ENCODE assay signal across 1 cellular context in the genomic region with DNA sequence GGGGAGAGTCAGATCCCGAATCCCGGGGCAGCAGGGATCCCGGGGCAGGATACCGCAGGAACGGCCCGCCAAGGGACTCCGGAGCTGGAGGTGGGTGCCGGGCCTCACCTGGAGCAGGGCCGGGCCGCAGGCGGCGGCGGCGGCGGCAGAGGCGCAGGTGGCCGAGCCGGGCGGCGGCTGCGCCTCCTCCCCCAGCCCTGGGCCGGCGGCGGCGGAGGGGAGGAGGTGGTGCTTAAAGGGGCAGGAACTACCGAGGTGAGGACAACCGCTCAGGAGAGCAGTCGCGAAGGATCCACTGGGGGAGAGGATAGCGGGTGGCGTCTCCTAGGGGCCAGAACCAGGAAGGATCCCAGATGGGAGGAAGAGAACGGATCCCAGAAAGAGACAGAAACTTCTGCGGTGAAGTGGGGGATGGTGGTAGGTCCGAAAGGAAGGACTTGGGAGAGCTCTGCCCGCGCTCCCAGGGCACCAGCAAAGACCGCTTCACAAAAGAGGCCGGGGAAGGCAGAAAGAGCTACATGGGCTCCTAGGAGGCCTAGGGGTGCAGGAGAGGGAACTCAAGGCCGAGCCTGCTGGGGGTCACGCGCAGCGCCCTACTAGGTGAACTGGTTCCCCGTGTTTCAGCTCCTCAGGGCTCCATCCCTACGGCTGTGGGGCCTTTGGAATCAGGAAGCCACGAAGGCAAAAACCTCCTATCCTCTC.
A peak's percentile ranks its signal among the peaks of the same experiment; 100 is the strongest.
TF ChIP-seq lines count a peak whose summit lies in the region.

No MANE protein-coding gene starts in this region.

TF ChIP-seq in K562, 482 proteins besides CTCF, POLR2A, EP300 and RAD21 (continued from another document and continues in another):
- TF ChIP-seq, protein P1, sequence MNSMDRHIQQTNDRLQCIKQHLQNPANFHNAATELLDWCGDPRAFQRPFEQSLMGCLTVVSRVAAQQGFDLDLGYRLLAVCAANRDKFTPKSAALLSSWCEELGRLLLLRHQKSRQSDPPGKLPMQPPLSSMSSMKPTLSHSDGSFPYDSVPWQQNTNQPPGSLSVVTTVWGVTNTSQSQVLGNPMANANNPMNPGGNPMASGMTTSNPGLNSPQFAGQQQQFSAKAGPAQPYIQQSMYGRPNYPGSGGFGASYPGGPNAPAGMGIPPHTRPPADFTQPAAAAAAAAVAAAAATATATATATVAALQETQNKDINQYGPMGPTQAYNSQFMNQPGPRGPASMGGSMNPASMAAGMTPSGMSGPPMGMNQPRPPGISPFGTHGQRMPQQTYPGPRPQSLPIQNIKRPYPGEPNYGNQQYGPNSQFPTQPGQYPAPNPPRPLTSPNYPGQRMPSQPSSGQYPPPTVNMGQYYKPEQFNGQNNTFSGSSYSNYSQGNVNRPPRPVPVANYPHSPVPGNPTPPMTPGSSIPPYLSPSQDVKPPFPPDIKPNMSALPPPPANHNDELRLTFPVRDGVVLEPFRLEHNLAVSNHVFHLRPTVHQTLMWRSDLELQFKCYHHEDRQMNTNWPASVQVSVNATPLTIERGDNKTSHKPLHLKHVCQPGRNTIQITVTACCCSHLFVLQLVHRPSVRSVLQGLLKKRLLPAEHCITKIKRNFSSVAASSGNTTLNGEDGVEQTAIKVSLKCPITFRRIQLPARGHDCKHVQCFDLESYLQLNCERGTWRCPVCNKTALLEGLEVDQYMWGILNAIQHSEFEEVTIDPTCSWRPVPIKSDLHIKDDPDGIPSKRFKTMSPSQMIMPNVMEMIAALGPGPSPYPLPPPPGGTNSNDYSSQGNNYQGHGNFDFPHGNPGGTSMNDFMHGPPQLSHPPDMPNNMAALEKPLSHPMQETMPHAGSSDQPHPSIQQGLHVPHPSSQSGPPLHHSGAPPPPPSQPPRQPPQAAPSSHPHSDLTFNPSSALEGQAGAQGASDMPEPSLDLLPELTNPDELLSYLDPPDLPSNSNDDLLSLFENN (IDR thresholded peaks at IDR 0.05; ENCODE audit: low read depth in 2 of 2, low read length in 2 of 2) = no peak
- TF ChIP-seq, protein P2, sequence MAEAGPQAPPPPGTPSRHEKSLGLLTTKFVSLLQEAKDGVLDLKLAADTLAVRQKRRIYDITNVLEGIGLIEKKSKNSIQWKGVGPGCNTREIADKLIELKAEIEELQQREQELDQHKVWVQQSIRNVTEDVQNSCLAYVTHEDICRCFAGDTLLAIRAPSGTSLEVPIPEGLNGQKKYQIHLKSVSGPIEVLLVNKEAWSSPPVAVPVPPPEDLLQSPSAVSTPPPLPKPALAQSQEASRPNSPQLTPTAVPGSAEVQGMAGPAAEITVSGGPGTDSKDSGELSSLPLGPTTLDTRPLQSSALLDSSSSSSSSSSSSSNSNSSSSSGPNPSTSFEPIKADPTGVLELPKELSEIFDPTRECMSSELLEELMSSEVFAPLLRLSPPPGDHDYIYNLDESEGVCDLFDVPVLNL (CRISPR knock-in tag; IDR thresholded peaks at IDR 0.05; ENCODE audit: low read depth) = 0 out of 2 replicates have a peak, but pooled peaks have one; percentile 42
- TF ChIP-seq C11orf30 (IDR thresholded peaks at IDR 0.05; ENCODE audit: low read depth) (no peak), EWSR1 (IDR thresholded peaks at IDR 0.05; ENCODE audit: borderline replicate concordance, low read depth, partially characterized antibody) (no peak), ZNF24 (IDR thresholded peaks at IDR 0.05) (peak; percentile 54; the same call in 1 of the 2 replicates), GATAD2B (IDR thresholded peaks at IDR 0.05; ENCODE audit: borderline replicate concordance) (peak; percentile 57; the same call in 1 of the 2 replicates), FUS (optimal IDR thresholded peaks at IDR 0.05; ENCODE audit: low read depth, low read length) (no peak), CC2D1A (IDR thresholded peaks at IDR 0.05) (peak; percentile 98), CTBP1 (IDR thresholded peaks at IDR 0.05; ENCODE audit: borderline replicate concordance) (peak; percentile 81), SNIP1 (IDR thresholded peaks at IDR 0.05; ENCODE audit: low read depth) (no peak), ZNF23 (CRISPR knock-in tag; IDR thresholded peaks at IDR 0.05) (no peak), NR2C1 (IDR thresholded peaks at IDR 0.05) (no peak), NR2C1 (tag; IDR thresholded peaks at IDR 0.05) (no peak), TOE1 (IDR thresholded peaks at IDR 0.05; ENCODE audit: borderline replicate concordance) (peak; percentile 45; the same call in 1 of the 2 replicates), TOE1 (CRISPR knock-in tag; IDR thresholded peaks at IDR 0.05; ENCODE audit: borderline replicate concordance, low read depth) (no peak), GABPA (tag; conservative IDR thresholded peaks at IDR 0.05; ENCODE audit: low read depth) (0 out of 2 replicates have a peak, but pooled peaks have one; percentile 24), ZNF778 (CRISPR knock-in tag; IDR thresholded peaks at IDR 0.05) (no peak), NFIC (IDR thresholded peaks at IDR 0.05) (peak; percentile 37), ZKSCAN1 (IDR thresholded peaks at IDR 0.05; ENCODE audit: low read depth, low read length) (peak; percentile 32; the same call in 1 of the 2 replicates), RB1 (IDR thresholded peaks at IDR 0.05; ENCODE audit: low read depth) (peak; percentile 57), ZNF143 (CRISPR knock-in tag; IDR thresholded peaks at IDR 0.05) (no peak), SPI1 (IDR thresholded peaks at IDR 0.05; ENCODE audit: borderline replicate concordance, low read depth, low read length) (peak; percentile 32; the same call in 1 of the 2 replicates), ZFP36 (IDR thresholded peaks at IDR 0.05; ENCODE audit: low read depth, low read length, partially characterized antibody) (peak; percentile 27), MEF2A (IDR thresholded peaks at IDR 0.05; ENCODE audit: control insufficient read depth, low read depth, low read length) (no peak), MYBL2 (IDR thresholded peaks at IDR 0.05; ENCODE audit: low read depth) (no peak), MYBL2 (CRISPR knock-in tag; IDR thresholded peaks at IDR 0.05; ENCODE audit: borderline replicate concordance) (no peak), TBL1XR1 (IDR thresholded peaks at IDR 0.05; ENCODE audit: low read length in 2 of 2) (peak in 1 of 2 experiments; percentile 15; a peak in 1 of 4 replicates), SMC3 (conservative IDR thresholded peaks at IDR 0.05; ENCODE audit: insufficient read depth, low read depth, low read length) (peak; percentile 13; the same call in 1 of the 2 replicates), BHLHE40 (IDR thresholded peaks at IDR 0.05; ENCODE audit: low read length) (peak; percentile 41), NEUROD1 (IDR thresholded peaks at IDR 0.05; ENCODE audit: borderline replicate concordance, low read depth, low read length, partially characterized antibody) (peak; percentile 81), NRF1 (conservative IDR thresholded peaks at IDR 0.05 in 1 of 2, IDR thresholded peaks at IDR 0.05 in 1 of 2) (peak; percentile 54 to 70), JUND (IDR thresholded peaks at IDR 0.05; ENCODE audit: borderline replicate concordance, low read depth, low read length) (peak; percentile 37; the same call in 1 of the 2 replicates), JUND (tag; IDR thresholded peaks at IDR 0.05; ENCODE audit: borderline replicate concordance, low read depth, low read length) (no peak; the same call in 2 of the 3 replicates), SRF (CRISPR knock-in tag; IDR thresholded peaks at IDR 0.05) (0 out of 4 replicates have a peak, but pooled peaks of 1 of the 2 experiments have one; percentile 16), HMGN3 (IDR thresholded peaks at IDR 0.05; ENCODE audit: borderline replicate concordance, extremely low read depth, insufficient read length, low read depth, low read length) (peak; percentile 67)
- TF ChIP-seq, protein P3, sequence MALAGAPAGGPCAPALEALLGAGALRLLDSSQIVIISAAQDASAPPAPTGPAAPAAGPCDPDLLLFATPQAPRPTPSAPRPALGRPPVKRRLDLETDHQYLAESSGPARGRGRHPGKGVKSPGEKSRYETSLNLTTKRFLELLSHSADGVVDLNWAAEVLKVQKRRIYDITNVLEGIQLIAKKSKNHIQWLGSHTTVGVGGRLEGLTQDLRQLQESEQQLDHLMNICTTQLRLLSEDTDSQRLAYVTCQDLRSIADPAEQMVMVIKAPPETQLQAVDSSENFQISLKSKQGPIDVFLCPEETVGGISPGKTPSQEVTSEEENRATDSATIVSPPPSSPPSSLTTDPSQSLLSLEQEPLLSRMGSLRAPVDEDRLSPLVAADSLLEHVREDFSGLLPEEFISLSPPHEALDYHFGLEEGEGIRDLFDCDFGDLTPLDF (CRISPR knock-in tag; IDR thresholded peaks at IDR 0.05) = no peak
- TF ChIP-seq, protein P4, sequence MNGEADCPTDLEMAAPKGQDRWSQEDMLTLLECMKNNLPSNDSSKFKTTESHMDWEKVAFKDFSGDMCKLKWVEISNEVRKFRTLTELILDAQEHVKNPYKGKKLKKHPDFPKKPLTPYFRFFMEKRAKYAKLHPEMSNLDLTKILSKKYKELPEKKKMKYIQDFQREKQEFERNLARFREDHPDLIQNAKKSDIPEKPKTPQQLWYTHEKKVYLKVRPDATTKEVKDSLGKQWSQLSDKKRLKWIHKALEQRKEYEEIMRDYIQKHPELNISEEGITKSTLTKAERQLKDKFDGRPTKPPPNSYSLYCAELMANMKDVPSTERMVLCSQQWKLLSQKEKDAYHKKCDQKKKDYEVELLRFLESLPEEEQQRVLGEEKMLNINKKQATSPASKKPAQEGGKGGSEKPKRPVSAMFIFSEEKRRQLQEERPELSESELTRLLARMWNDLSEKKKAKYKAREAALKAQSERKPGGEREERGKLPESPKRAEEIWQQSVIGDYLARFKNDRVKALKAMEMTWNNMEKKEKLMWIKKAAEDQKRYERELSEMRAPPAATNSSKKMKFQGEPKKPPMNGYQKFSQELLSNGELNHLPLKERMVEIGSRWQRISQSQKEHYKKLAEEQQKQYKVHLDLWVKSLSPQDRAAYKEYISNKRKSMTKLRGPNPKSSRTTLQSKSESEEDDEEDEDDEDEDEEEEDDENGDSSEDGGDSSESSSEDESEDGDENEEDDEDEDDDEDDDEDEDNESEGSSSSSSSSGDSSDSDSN (IDR thresholded peaks at IDR 0.05; ENCODE audit: borderline replicate concordance in 1 of 2, low read depth in 2 of 2, low read length in 2 of 2) = peak in 1 of 2 experiments; percentile 92; a peak in 2 of 4 replicates
- TF ChIP-seq, protein P5, sequence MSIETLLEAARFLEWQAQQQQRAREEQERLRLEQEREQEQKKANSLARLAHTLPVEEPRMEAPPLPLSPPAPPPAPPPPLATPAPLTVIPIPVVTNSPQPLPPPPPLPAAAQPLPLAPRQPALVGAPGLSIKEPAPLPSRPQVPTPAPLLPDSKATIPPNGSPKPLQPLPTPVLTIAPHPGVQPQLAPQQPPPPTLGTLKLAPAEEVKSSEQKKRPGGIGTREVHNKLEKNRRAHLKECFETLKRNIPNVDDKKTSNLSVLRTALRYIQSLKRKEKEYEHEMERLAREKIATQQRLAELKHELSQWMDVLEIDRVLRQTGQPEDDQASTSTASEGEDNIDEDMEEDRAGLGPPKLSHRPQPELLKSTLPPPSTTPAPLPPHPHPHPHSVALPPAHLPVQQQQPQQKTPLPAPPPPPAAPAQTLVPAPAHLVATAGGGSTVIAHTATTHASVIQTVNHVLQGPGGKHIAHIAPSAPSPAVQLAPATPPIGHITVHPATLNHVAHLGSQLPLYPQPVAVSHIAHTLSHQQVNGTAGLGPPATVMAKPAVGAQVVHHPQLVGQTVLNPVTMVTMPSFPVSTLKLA (conservative IDR thresholded peaks at IDR 0.05) = peak in 1 of 2 experiments; percentile 46; a peak in 1 of 4 replicates
- TF ChIP-seq, protein P6, sequence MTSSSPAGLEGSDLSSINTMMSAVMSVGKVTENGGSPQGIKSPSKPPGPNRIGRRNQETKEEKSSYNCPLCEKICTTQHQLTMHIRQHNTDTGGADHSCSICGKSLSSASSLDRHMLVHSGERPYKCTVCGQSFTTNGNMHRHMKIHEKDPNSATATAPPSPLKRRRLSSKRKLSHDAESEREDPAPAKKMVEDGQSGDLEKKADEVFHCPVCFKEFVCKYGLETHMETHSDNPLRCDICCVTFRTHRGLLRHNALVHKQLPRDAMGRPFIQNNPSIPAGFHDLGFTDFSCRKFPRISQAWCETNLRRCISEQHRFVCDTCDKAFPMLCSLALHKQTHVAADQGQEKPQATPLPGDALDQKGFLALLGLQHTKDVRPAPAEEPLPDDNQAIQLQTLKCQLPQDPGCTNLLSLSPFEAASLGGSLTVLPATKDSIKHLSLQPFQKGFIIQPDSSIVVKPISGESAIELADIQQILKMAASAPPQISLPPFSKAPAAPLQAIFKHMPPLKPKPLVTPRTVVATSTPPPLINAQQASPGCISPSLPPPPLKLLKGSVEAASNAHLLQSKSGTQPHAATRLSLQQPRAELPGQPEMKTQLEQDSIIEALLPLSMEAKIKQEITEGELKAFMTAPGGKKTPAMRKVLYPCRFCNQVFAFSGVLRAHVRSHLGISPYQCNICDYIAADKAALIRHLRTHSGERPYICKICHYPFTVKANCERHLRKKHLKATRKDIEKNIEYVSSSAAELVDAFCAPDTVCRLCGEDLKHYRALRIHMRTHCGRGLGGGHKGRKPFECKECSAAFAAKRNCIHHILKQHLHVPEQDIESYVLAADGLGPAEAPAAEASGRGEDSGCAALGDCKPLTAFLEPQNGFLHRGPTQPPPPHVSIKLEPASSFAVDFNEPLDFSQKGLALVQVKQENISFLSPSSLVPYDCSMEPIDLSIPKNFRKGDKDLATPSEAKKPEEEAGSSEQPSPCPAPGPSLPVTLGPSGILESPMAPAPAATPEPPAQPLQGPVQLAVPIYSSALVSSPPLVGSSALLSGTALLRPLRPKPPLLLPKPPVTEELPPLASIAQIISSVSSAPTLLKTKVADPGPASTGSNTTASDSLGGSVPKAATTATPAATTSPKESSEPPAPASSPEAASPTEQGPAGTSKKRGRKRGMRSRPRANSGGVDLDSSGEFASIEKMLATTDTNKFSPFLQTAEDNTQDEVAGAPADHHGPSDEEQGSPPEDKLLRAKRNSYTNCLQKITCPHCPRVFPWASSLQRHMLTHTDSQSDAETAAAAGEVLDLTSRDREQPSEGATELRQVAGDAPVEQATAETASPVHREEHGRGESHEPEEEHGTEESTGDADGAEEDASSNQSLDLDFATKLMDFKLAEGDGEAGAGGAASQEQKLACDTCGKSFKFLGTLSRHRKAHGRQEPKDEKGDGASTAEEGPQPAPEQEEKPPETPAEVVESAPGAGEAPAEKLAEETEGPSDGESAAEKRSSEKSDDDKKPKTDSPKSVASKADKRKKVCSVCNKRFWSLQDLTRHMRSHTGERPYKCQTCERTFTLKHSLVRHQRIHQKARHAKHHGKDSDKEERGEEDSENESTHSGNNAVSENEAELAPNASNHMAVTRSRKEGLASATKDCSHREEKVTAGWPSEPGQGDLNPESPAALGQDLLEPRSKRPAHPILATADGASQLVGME (CRISPR knock-in tag; IDR thresholded peaks at IDR 0.05) = no peak
- TF ChIP-seq, protein P7, sequence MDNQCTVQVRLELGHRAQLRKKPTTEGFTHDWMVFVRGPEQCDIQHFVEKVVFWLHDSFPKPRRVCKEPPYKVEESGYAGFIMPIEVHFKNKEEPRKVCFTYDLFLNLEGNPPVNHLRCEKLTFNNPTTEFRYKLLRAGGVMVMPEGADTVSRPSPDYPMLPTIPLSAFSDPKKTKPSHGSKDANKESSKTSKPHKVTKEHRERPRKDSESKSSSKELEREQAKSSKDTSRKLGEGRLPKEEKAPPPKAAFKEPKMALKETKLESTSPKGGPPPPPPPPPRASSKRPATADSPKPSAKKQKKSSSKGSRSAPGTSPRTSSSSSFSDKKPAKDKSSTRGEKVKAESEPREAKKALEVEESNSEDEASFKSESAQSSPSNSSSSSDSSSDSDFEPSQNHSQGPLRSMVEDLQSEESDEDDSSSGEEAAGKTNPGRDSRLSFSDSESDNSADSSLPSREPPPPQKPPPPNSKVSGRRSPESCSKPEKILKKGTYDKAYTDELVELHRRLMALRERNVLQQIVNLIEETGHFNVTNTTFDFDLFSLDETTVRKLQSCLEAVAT (IDR thresholded peaks at IDR 0.05) = peak in 1 of 2 experiments; percentile 88; a peak in 3 of 4 replicates
